In the genomic region with DNA sequence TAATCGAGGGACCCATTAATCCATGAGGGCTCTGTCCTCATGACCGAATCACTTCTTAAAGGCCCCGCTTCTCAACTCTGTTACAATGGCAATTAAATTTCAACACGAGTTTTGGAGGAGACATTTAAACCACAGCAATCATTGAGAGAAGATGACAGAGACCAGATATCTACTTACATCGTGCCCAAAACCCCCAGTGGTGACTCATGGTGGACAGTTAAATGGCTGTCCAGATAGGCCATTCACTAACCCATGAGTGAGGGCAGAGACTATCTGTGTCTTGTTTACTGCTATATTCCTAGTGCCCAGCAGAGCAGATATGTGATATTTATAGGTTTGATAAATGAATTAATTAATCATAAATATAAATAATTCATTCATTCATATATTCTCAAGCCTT, we compare ENCODE assay signal across 18 cellular contexts. TPM values are rescaled to one million over a fixed set of nuclear protein-coding genes. Genes with fewer than 3 reads are reported as not detected.
"Had no signal": no experiment of that assay in that cellular context is flagged by ENCODE, and none has a peak within 500 bp of the region (broad histone marks: within the 10 kb centered on the region; RNA-seq: fewer than 3 reads in every experiment).

No MANE protein-coding gene starts in this region.

- H3K27me3 ChIP-seq: adrenal gland, gastroesophageal sphincter, left lung, vagina had no signal

- H3K36me3 ChIP-seq: adrenal gland, gastroesophageal sphincter, left lung, tibial artery, vagina had no signal

- FAIRE-seq: keratinocyte had no signal

- H3K9me3 Mint-ChIP-seq: activated B cell treated with CpG ODN at 0.5 μM for 24 hours, memory B cell had no signal

- H3K27ac Mint-ChIP-seq: memory B cell had no signal

- H3K4me3 Mint-ChIP-seq: activated B cell treated with CpG ODN at 0.5 μM for 24 hours, memory B cell had no signal

- H3K27me3 Mint-ChIP-seq: activated B cell treated with CpG ODN at 0.5 μM for 24 hours, T-helper 17 cell had no signal

- DNase-seq: activated B cell treated with CpG ODN at 0.5 μM for 24 hours; activated gamma-delta T cell; adrenal gland; central memory CD4-positive, alpha-beta T cell; cortex of kidney; effector CD8-positive, alpha-beta T cell; left lung; stimulated activated CD4-positive, alpha-beta T cell treated with anti-CD3 and anti-CD28 coated beads, Interleukin-4, amount 100 ng/mL, for 24 hours; T-helper 17 cell; tibial artery had no signal

- H3K27ac ChIP-seq: adrenal gland, gastroesophageal sphincter, left lung, SK-N-MC, tibial artery, vagina had no signal

- ATAC-seq: gastroesophageal sphincter, left lung, T-helper 17 cell had no signal

- H3K4me3 ChIP-seq: adrenal gland, gastroesophageal sphincter, left lung, SK-N-MC, tibial artery, vagina had no signal

- H3K9me3 ChIP-seq: adrenal gland, vagina had no signal

RNA-seq across cellular contexts. Expression of gene FLVCR2, which starts 20.0 kb away (rescaled TPM):
- polyA plus RNA-seq: neural cell had no signal

RNA-seq across cellular contexts. Expression of gene BATF, which starts 36.2 kb away (rescaled TPM):
- total RNA-seq: osteocyte had no signal
- polyA plus RNA-seq: fibroblast of lung, keratinocyte, neural cell had no signal
